Comparison of ENCODE assay signal across 17 cellular contexts in the genomic region with DNA sequence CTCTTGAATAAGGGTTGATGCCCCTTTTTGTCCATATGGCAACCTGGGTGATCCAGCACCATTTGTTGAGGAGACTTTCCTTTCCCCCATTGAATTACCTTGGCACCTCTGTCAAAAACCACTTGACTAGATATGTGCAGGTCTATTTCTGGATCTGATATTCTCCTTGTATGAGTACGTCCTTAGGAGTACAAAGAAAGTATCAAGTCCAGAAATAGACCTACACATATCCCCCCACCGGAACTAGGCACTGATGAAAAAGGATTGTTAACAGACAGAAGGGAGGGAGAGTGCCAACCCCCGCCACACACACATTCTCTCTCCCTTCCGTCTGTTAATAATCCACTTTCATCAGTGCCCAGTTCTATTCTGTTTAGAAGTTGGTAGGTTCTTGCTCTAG.
DNase-seq lines count a peak whose midpoint lies in the region; ATAC-seq and TF ChIP-seq lines count a peak whose summit lies in the region.
"Had no signal": no experiment of that assay in that cellular context is flagged by ENCODE, and none has a peak within 500 bp of the region (broad histone marks: within the 10 kb centered on the region; RNA-seq: fewer than 3 reads in every experiment).

No MANE protein-coding gene starts in this region.

- H3K4me3 ChIP-seq in left ventricle myocardium inferior (no peak overlapping the region), heart right ventricle (no peak overlapping the region), right cardiac atrium (ENCODE audit: low read length) (no peak overlapping the region), breast epithelium (no peak overlapping the region)
- H3K4me3 ChIP-seq: BLaER1, GM23338 had no signal

- no peak overlapping the region for H3K27ac Mint-ChIP-seq in type B pancreatic cell
- H3K27ac Mint-ChIP-seq: CD14-positive monocyte; CD4-positive, alpha-beta memory T cell; GM23338 had no signal

- H3K27ac ChIP-seq in left ventricle myocardium inferior (replicated peaks) (no peak overlapping the region), heart right ventricle (no peak overlapping the region), right cardiac atrium (ENCODE audit: low read length) (no peak overlapping the region), breast epithelium (no peak overlapping the region)
- H3K27ac ChIP-seq: BLaER1 had no signal

- TF ChIP-seq CTCF in left ventricle myocardium inferior (IDR thresholded peaks at IDR 0.05; ENCODE audit: borderline replicate concordance) (no peak), heart right ventricle (IDR thresholded peaks at IDR 0.05) (no peak), type B pancreatic cell (conservative IDR thresholded peaks at IDR 0.05) (no peak), breast epithelium (IDR thresholded peaks at IDR 0.05) (no peak)

- ATAC-seq in Right ventricle myocardium inferior (peak; percentile 70), heart right ventricle (peak in 6 of 8 donors; percentile 45 to 84 (median 66)), right cardiac atrium (peak; percentile 56 to 58)
- ATAC-seq: GM23338 had no signal

- H3K4me1 Mint-ChIP-seq in type B pancreatic cell (ENCODE audit: unreplicated experiment) = no peaks in the 10 kb centered on the region
- H3K4me1 Mint-ChIP-seq: CD14-positive monocyte had no signal

- no peaks in the 10 kb centered on the region for H3K27me3 ChIP-seq in left ventricle myocardium inferior (ENCODE audit: low read depth)
- no peaks in the 10 kb centered on the region for H3K27me3 ChIP-seq in heart right ventricle
- H3K27me3 ChIP-seq in right cardiac atrium (ENCODE audit: control insufficient read depth, insufficient read depth) = no peaks in the 10 kb centered on the region
- H3K27me3 ChIP-seq in breast epithelium = no peaks in the 10 kb centered on the region

- H3K36me3 ChIP-seq in left ventricle myocardium inferior (no peaks in the 10 kb centered on the region), heart right ventricle (no peaks in the 10 kb centered on the region), breast epithelium (no peaks in the 10 kb centered on the region)
- H3K36me3 ChIP-seq: BLaER1 had no signal

- peaks cover 24% of the 10 kb centered on the region for H3K4me1 ChIP-seq in left ventricle myocardium inferior
- peaks cover 0 to 18% (median 7%) of the 10 kb centered on the region in 9 donors for H3K4me1 ChIP-seq in heart right ventricle
- no peaks in the 10 kb centered on the region for H3K4me1 ChIP-seq in right cardiac atrium (ENCODE audit: control insufficient read depth, insufficient read depth, low read length)
- H3K4me1 ChIP-seq in breast epithelium = no peaks in the 10 kb centered on the region
- H3K4me1 ChIP-seq: BLaER1 had no signal

- H3K36me3 Mint-ChIP-seq in type B pancreatic cell = no peaks in the 10 kb centered on the region
- H3K36me3 Mint-ChIP-seq: CD14-positive monocyte; CD4-positive, alpha-beta memory T cell had no signal

- H3K4me3 Mint-ChIP-seq in type B pancreatic cell = no peak overlapping the region
- H3K4me3 Mint-ChIP-seq: CD14-positive monocyte; CD4-positive, alpha-beta memory T cell; GM23338 had no signal

- 46 to 64% methylated on average over 4 of the region's 4 CpGs for WGBS in heart right ventricle, 2 donors
- WGBS in right cardiac atrium = 58% methylated on average over 4 of the region's 4 CpGs

- intact Hi-C loops in Right ventricle myocardium inferior (cut with DNase I) = no loop called here
- intact Hi-C loops in left ventricle myocardium inferior (cut with micrococcal nuclease) = no loop called here
- intact Hi-C loops in heart right ventricle (cut with DNase I) = no loop called here
- intact Hi-C loops in right cardiac atrium (cut with DNase I) = no loop called here
- intact Hi-C loops in breast epithelium (cut with DNase I; ENCODE audit: low total_unique reads) = no loop called here

- peaks cover 8% of the 10 kb centered on the region for H3K9me3 Mint-ChIP-seq in type B pancreatic cell
- H3K9me3 Mint-ChIP-seq: CD4-positive, alpha-beta memory T cell; GM23338 had no signal

- H3K9me3 ChIP-seq in left ventricle myocardium inferior (replicated peaks) (no peaks in the 10 kb centered on the region), heart right ventricle (no peaks in the 10 kb centered on the region), right cardiac atrium (ENCODE audit: control insufficient read depth, low read length) (no peaks in the 10 kb centered on the region), breast epithelium (no peaks in the 10 kb centered on the region)
- H3K9me3 ChIP-seq: BLaER1 had no signal

- DNase-seq in Right ventricle myocardium inferior (ENCODE audit: missing footprints) (no peak), left ventricle myocardium inferior (no peak), heart right ventricle (no peak), right cardiac atrium (no peak), type B pancreatic cell (ENCODE audit: extremely low spot score, unreplicated experiment) (peak; percentile 15), breast epithelium (ENCODE audit: low spot score in 2 of 2) (no peak), NCI-H345 (lab: John Stamatoyannopoulos, UW) (no peak), amniotic stem cell (lab: John Stamatoyannopoulos, UW) (no peak)
- DNase-seq: 8988T; CD4-positive, alpha-beta memory T cell; DMS153; DMS79; GDM1; HCEC 1CT had no signal

- no peak for TF ChIP-seq POLR2A in breast epithelium (IDR thresholded peaks at IDR 0.05)

- H3K27me3 Mint-ChIP-seq in type B pancreatic cell = peaks cover 18% of the 10 kb centered on the region
